In genomic region chr10:100185364-100186252, GRCh38 we compare ENCODE assay signal across 1 cellular context.
A peak's percentile ranks its signal among the peaks of the same experiment; 100 is the strongest.
TF ChIP-seq lines count a peak whose summit lies in the region.

Gene ERLIN1 (minus strand): TSS chr10:100186029. CDS start chr10:100185626, 403 bp downstream.

TF ChIP-seq in K562, 482 proteins besides CTCF, POLR2A, EP300 and RAD21 (continued from another document):
- TF ChIP-seq ZNF592 (IDR thresholded peaks at IDR 0.05) (no peak), MNT (conservative IDR thresholded peaks at IDR 0.05) (peak; percentile 82 to 93), HDAC1 (IDR thresholded peaks at IDR 0.05) (peak in 1 of 2 experiments; percentile 43; a peak in 1 of 4 replicates), ZNF655 (CRISPR knock-in tag; IDR thresholded peaks at IDR 0.05) (no peak)
